ENCODE assay signal across 9 cellular contexts in the genomic region with DNA sequence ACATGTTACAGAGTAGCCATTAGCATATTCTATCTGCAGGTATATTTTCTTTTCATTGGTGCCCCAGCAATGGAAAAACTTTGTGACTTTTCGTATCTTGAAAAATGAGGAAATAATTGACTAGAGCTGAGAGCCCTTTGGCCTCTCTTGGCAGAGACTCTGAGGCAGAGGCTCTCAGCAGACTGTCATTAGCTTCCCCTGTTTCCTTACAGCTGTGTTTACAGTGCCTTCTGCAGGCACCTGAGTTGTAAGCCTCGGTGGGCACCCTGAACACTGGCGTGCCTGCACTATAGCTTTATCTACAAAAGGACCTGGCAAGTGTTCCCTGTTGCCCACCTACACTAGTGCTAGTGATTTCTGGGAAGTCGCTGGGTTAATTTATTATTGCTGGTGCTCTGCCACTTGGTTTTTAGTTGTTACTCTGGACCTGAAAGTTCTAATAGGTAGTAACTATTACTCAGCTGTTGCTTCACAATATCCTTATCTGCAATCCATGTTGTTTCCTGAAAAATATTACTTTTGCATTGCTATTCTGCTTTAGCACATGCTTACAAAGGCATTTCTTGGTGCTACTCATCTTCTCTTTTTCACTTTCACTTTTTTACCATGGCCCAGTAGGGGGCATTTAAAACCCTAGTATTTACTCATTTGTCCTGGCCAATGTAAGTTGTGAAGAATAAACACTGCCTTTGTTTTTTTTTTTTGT. TPM values are rescaled to one million over a fixed set of nuclear protein-coding genes. Genes with fewer than 3 reads are reported as not detected.
DNase-seq lines count a peak whose midpoint lies in the region; ATAC-seq and TF ChIP-seq lines count a peak whose summit lies in the region.
"Had no signal": no experiment of that assay in that cellular context is flagged by ENCODE, and none has a peak within 500 bp of the region (broad histone marks: within the 10 kb centered on the region; RNA-seq: fewer than 3 reads in every experiment).

No MANE protein-coding gene starts in this region.

- H3K36me3 ChIP-seq in OCI-LY7 (ENCODE audit: insufficient read depth, low read length) (no peaks in the 10 kb centered on the region), ascending aorta (no peaks in the 10 kb centered on the region)
- H3K36me3 ChIP-seq: heart left ventricle had no signal

- H3K4me1 ChIP-seq in OCI-LY7 (ENCODE audit: insufficient read depth, low read length, poor library complexity, severe bottlenecking) (no peaks in the 10 kb centered on the region), ascending aorta (no peaks in the 10 kb centered on the region)

- intact Hi-C loops in OCI-LY7 (cut with micrococcal nuclease; ENCODE audit: unreplicated experiment) (no loop called here), dorsolateral prefrontal cortex (cut with DNase I) (no loop called here), ascending aorta (cut with DNase I) (no loop called here)

- no TSS peak for BruUV-seq in OCI-LY7 (replicated peaks; lab: Mats Ljungman, UMichigan)

- peak overlapping the region; percentile 24; the same call in 1 of the 2 replicates for H3K4me2 ChIP-seq in OCI-LY7 (ENCODE audit: low read length)

- ATAC-seq in GM21619 (IDR thresholded peaks at IDR 0.05; ENCODE audit: unreplicated experiment): peak; percentile 76

- H3K4me3 ChIP-seq in OCI-LY7 (ENCODE audit: low read depth, low read length, poor library complexity, severe bottlenecking): no peak overlapping the region
- H3K4me3 ChIP-seq in dorsolateral prefrontal cortex: peak overlapping the region in 1 of 59 donors; percentile 11
- no peak overlapping the region for H3K4me3 ChIP-seq in ascending aorta
- H3K4me3 ChIP-seq: heart left ventricle had no signal

- H2AFZ ChIP-seq in OCI-LY7 (ENCODE audit: low read length): no peak overlapping the region

- DNase-seq in OCI-LY7 (ENCODE audit: low spot score) (peak; percentile 7), iris pigment epithelial cell (ENCODE audit: low read depth) (peak; percentile 53), T1000 (lab: John Stamatoyannopoulos, UW) (no peak), dorsolateral prefrontal cortex (no peak), SHP77 treated with DMSO at 0.1 percent for 48 hours (lab: John Stamatoyannopoulos, UW) (no peak), ascending aorta (ENCODE audit: low spot score in 2 of 2) (no peak)
- DNase-seq: heart left ventricle had no signal

- CTCF ChIA-PET in OCI-LY7 (lab: Charles Lee; ENCODE audit: unreplicated experiment): no interaction called here

- H3K9me2 ChIP-seq in OCI-LY7 (ENCODE audit: insufficient read depth, low read length): no peaks in the 10 kb centered on the region

- H3K79me2 ChIP-seq in OCI-LY7 (ENCODE audit: insufficient read depth, low read depth, low read length): no peaks in the 10 kb centered on the region

- TF ChIP-seq CTCF in GM12873 (IDR thresholded peaks at IDR 0.05; ENCODE audit: insufficient read depth, low read depth, low read length, missing control alignments) (peak; percentile 33), OCI-LY7 (conservative IDR thresholded peaks at IDR 0.05; ENCODE audit: low read length) (peak; percentile 50; the same call in 1 of the 2 replicates), dorsolateral prefrontal cortex (IDR thresholded peaks at IDR 0.05 in 54 of 56, conservative IDR thresholded peaks at IDR 0.05 in 2 of 56; ENCODE audit: low read depth in 1 of 56, partially characterized antibody in 56 of 56) (peak in 4 of 56 donors; percentile 6 to 15 (median 9)), ascending aorta (IDR thresholded peaks at IDR 0.05) (no peak)

- POLR2A ChIA-PET in OCI-LY7 (lab: Charles Lee): interaction anchor here (0.6 to 1.0 kb wide), 4 partner anchors 13 to 1314 kb away, joined by 3 to 6 read pairs (median 4); partner anchors contain the start of gene P2RY14

- H4K20me1 ChIP-seq in OCI-LY7 (ENCODE audit: insufficient read depth, low read length): no peaks in the 10 kb centered on the region

- no peak overlapping the region for H3K27ac ChIP-seq in OCI-LY7 (ENCODE audit: low read depth, low read length, poor library complexity, severe bottlenecking)
- no peak overlapping the region for H3K27ac ChIP-seq in dorsolateral prefrontal cortex
- no peak overlapping the region for H3K27ac ChIP-seq in ascending aorta

- H3K9me3 ChIP-seq in OCI-LY7 (ENCODE audit: low read length): no peaks in the 10 kb centered on the region
- no peaks in the 10 kb centered on the region for H3K9me3 ChIP-seq in ascending aorta
- H3K9me3 ChIP-seq: heart left ventricle had no signal

- H3K27me3 ChIP-seq in dorsolateral prefrontal cortex: no peaks in the 10 kb centered on the region
- H3K27me3 ChIP-seq in ascending aorta: no peaks in the 10 kb centered on the region
- H3K27me3 ChIP-seq: heart left ventricle had no signal

RNA-seq across cellular contexts. Expression of gene GPR171, which starts 7.8 kb away (rescaled TPM):
- not detected in 2 replicates for total RNA-seq in OCI-LY7 (2014; rRNA removed; shearing (Covaris generic))
- total RNA-seq in OCI-LY7 (2022): not detected in 2 replicates
- total RNA-seq in dorsolateral prefrontal cortex: 1 to 10 TPM in 1 of 120 experiments, under 1 TPM in 11, not detected in 108; 0.30 to 1.6 (median 0.52) TPM
- 3.2 TPM for total RNA-seq in ascending aorta

Comparison
In these comparisons a context has a peak if more than half of its experiments do, and no peak if none do; other contexts are left out.
1. CTCF ChIP-seq: peak in GM12873 (single experiment) and OCI-LY7 (single experiment); none in ascending aorta (0 of 3).
2. DNase-seq: peak in OCI-LY7 (single experiment) and iris pigment epithelial cell (single experiment); none in T1000 (single experiment), dorsolateral prefrontal cortex (0 of 10), SHP77 treated with DMSO at 0.1 percent for 48 hours (single experiment) and ascending aorta (0 of 2).